In the genomic region with DNA sequence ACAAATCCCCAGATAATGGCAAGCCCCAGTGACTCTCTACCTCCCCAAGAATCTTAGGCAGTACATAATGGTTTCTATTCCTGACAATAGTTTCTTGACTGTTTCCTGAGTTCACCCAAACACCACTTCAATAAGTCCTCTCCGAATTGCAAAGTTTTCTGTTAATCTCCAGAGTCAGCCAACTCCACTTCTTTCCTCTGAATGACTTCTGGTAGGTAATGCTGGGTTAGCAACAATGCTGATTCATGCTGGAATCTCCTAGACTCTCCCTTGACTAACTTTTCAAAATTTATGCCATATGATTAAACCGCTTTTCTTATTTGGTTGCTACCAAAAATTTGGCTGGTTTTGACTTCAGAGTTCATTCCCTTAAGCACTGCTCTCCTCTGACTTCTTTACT, we compare ENCODE assay signal across 19 cellular contexts.
"Had no signal": no experiment of that assay in that cellular context is flagged by ENCODE, and none has a peak within 500 bp of the region (broad histone marks: within the 10 kb centered on the region; RNA-seq: fewer than 3 reads in every experiment).

No MANE protein-coding gene starts in this region.

- ATAC-seq: left lobe of liver, natural killer cell, T-cell, upper lobe of right lung had no signal

- FAIRE-seq: endothelial cell of umbilical vein, frontal cortex had no signal

- H3K4me3 ChIP-seq: skin epidermis, suprapubic skin, upper lobe of right lung had no signal

- H3K9me3 Mint-ChIP-seq: activated naive CD4-positive, alpha-beta T cell treated with anti-CD3 and anti-CD28 coated beads, Interleukin-2, amount 10 ng/mL, durations not matched to agents 7 days and 5 days; brain; natural killer cell; T-cell had no signal

- H3K36me3 Mint-ChIP-seq: activated naive CD4-positive, alpha-beta T cell treated with anti-CD3 and anti-CD28 coated beads, Interleukin-2, amount 10 ng/mL, durations not matched to agents 7 days and 5 days; memory B cell; natural killer cell; T-cell had no signal

- H3K27ac ChIP-seq: skin epidermis, suprapubic skin, upper lobe of right lung had no signal

- H3K4me1 ChIP-seq: suprapubic skin, upper lobe of right lung had no signal

- H3K9me3 ChIP-seq: suprapubic skin, upper lobe of right lung had no signal

- H3K4me1 Mint-ChIP-seq: activated naive CD4-positive, alpha-beta T cell treated with anti-CD3 and anti-CD28 coated beads, Interleukin-2, amount 10 ng/mL, durations not matched to agents 7 days and 5 days; memory B cell; natural killer cell; T-cell had no signal

- H3K27me3 ChIP-seq: suprapubic skin, upper lobe of right lung had no signal

- H3K27me3 Mint-ChIP-seq: activated naive CD4-positive, alpha-beta T cell treated with anti-CD3 and anti-CD28 coated beads, Interleukin-2, amount 10 ng/mL, durations not matched to agents 7 days and 5 days; brain had no signal

- H3K36me3 ChIP-seq: suprapubic skin, upper lobe of right lung had no signal

- H3K4me3 Mint-ChIP-seq: activated naive CD4-positive, alpha-beta T cell treated with anti-CD3 and anti-CD28 coated beads, Interleukin-2, amount 10 ng/mL, durations not matched to agents 7 days and 5 days; brain; memory B cell; natural killer cell; T-cell had no signal

- DNase-seq: activated CD4-positive, alpha-beta T cell treated with anti-CD3 and anti-CD28 coated beads, Interleukin-2, amount 50 U/mL, for 4 hours; activated CD4-positive, CD25-positive, alpha-beta regulatory T cell treated with anti-CD3 and anti-CD28 coated beads, Interleukin-2, amount 50 U/mL, for 72 hours; activated naive CD4-positive, alpha-beta T cell treated with anti-CD3 and anti-CD28 coated beads, Interleukin-2, amount 10 ng/mL, durations not matched to agents 7 days and 5 days; activated T-cell treated with anti-CD3 and anti-CD28 coated beads for 4 hours; effector CD8-positive, alpha-beta T cell; islet precursor cell; natural killer cell; stimulated activated CD4-positive, alpha-beta T cell treated with anti-CD3 and anti-CD28 coated beads, Interleukin-4, amount 100 ng/mL, for 24 hours; stimulated activated naive CD4-positive, alpha-beta T cell; T-cell; T-helper 9 cell; upper lobe of right lung had no signal

- H3K27ac Mint-ChIP-seq: activated naive CD4-positive, alpha-beta T cell treated with anti-CD3 and anti-CD28 coated beads, Interleukin-2, amount 10 ng/mL, durations not matched to agents 7 days and 5 days; memory B cell; natural killer cell; T-cell had no signal
